In the genomic region with DNA sequence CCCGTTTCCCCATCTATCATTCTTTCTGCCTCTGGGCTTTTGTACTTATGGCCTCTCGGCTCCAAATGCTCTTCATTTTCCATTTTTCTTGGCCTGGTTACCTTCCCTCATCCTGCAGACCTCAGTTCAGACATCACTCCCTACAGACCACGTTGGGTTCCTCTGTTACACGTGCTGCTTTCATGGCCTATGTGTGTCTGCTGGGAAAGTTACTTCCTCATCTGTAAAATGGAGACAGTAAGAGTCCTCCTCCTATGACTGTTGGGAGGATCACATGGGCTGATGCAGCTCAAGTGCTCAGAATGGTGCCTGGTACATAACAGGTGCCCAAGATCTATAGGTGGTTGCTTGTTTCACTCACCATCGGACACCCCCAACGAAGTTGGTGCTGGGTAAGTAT, we compare ENCODE assay signal across 1 cellular context.
TF ChIP-seq lines count a peak whose summit lies in the region.

No MANE protein-coding gene starts in this region.

TF ChIP-seq in HepG2, 621 proteins besides CTCF, POLR2A, EP300 and RAD21:
- peak; percentile 88 for TF ChIP-seq MNT (IDR thresholded peaks at IDR 0.05)
- no peak for TF ChIP-seq ZNF3 (CRISPR knock-in tag; IDR thresholded peaks at IDR 0.05)
- TF ChIP-seq NRL (CRISPR knock-in tag; IDR thresholded peaks at IDR 0.05; ENCODE audit: borderline replicate concordance), result no peak
- TF ChIP-seq, protein P1, sequence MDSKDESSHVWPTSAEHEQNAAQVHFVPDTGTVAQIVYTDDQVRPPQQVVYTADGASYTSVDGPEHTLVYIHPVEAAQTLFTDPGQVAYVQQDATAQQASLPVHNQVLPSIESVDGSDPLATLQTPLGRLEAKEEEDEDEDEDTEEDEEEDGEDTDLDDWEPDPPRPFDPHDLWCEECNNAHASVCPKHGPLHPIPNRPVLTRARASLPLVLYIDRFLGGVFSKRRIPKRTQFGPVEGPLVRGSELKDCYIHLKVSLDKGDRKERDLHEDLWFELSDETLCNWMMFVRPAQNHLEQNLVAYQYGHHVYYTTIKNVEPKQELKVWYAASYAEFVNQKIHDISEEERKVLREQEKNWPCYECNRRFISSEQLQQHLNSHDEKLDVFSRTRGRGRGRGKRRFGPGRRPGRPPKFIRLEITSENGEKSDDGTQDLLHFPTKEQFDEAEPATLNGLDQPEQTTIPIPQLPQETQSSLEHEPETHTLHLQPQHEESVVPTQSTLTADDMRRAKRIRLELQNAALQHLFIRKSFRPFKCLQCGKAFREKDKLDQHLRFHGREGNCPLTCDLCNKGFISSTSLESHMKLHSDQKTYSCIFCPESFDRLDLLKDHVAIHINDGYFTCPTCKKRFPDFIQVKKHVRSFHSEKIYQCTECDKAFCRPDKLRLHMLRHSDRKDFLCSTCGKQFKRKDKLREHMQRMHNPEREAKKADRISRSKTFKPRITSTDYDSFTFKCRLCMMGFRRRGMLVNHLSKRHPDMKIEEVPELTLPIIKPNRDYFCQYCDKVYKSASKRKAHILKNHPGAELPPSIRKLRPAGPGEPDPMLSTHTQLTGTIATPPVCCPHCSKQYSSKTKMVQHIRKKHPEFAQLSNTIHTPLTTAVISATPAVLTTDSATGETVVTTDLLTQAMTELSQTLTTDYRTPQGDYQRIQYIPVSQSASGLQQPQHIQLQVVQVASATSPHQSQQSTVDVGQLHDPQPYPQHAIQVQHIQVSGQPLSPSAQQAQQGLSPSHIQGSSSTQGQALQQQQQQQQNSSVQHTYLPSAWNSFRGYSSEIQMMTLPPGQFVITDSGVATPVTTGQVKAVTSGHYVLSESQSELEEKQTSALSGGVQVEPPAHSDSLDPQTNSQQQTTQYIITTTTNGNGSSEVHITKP (CRISPR knock-in tag; IDR thresholded peaks at IDR 0.05; ENCODE audit: low read depth), result no peak
